In the genomic region with DNA sequence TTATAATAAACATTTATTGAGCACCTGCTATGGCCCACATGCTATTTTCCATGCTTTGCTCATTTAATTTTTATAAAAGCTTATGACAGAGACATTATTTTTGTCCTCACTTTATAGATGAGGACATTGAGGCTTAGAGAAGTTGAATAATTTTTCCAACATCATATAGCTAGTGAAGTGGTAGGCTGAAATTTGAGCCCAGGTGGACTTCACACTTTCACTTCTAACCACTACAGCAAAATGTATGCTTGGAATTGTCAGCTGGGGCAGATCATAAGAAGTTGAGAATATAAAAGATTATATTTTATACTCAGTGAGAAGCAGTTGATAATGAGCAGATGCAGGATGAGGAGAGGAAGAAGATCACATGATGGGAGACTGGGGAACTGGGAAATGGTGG, we compare ENCODE assay signal across 29 cellular contexts.
DNase-seq lines count a peak whose midpoint lies in the region; ATAC-seq, FAIRE-seq and TF ChIP-seq lines count a peak whose summit lies in the region.
"Had no signal": no experiment of that assay in that cellular context is flagged by ENCODE, and none has a peak within 500 bp of the region (broad histone marks: within the 10 kb centered on the region; RNA-seq: fewer than 3 reads in every experiment).

No MANE protein-coding gene starts in this region.

- POLR2A ChIA-PET in HepG2 (lab: Yijun Ruan, JAX) (no interaction called here), K562 (lab: Yijun Ruan, JAX) (interaction anchor here (1.0 kb wide), 1 partner anchor 12 kb away, joined by 3 read pairs; no protein-coding TSS in a partner anchor), HEK293T (lab: Yijun Ruan, JAX) (no interaction called here)

- CTCF ChIA-PET in HepG2 (lab: Yijun Ruan, JAX; ENCODE audit: low intra/inter-chr PET ratio, low total read pairs) (no interaction called here), K562 (lab: Yijun Ruan, JAX; ENCODE audit: low intra/inter-chr PET ratio) (no interaction called here), HEK293T (lab: Yijun Ruan, JAX) (interaction anchor here (0.6 kb wide), 1 partner anchor 121 kb away, joined by 3 read pairs; no protein-coding TSS in a partner anchor)

- H3K4me3 ChIP-seq in HepG2 (replicated peaks in 1 of 3; ENCODE audit: insufficient read depth in 1 of 3, low read depth in 2 of 3, low read length in 3 of 3) (no peak overlapping the region), right lobe of liver (no peak overlapping the region), KMS-11 (IDR thresholded peaks at IDR 0.05; ENCODE audit: insufficient read depth, low read depth, low read length) (no peak overlapping the region), K562 (no peak overlapping the region), smooth muscle cell (no peak overlapping the region)
- H3K4me3 ChIP-seq: MG63, PC-9, SJCRH30 had no signal

- H3K9me3 ChIP-seq in HepG2 (ENCODE audit: low read length) (peaks cover 4% of the 10 kb centered on the region; the same call in 1 of the 2 replicates), right lobe of liver (no peaks in the 10 kb centered on the region), K562 (replicated peaks; ENCODE audit: control insufficient read depth, insufficient read depth, low read depth, low read length) (peaks cover 10% of the 10 kb centered on the region), smooth muscle cell (replicated peaks; ENCODE audit: low read depth) (peaks cover 3% of the 10 kb centered on the region)

- no peak for TF ChIP-seq POLR2A in HepG2 (IDR thresholded peaks at IDR 0.05; ENCODE audit: insufficient read depth in 1 of 2, low read depth in 2 of 2, low read length in 2 of 2)
- TF ChIP-seq POLR2A in right lobe of liver (IDR thresholded peaks at IDR 0.05) = no peak
- no peak for TF ChIP-seq POLR2A in K562 (conservative IDR thresholded peaks at IDR 0.05)

- FAIRE-seq in HepG2 (lab: Jason Lieb, UNC) (no peak), K562 (lab: Jason Lieb, UNC) (no peak)
- FAIRE-seq: A204.1, GM12891 had no signal

- H3K27ac ChIP-seq in HepG2 (ENCODE audit: extremely low read length, insufficient read depth, low read length) = no peak overlapping the region
- H3K27ac ChIP-seq in right lobe of liver = no peak overlapping the region
- no peak overlapping the region for H3K27ac ChIP-seq in KMS-11
- H3K27ac ChIP-seq in K562 (ENCODE audit: extremely low read depth, low read depth, low read length) = peak overlapping the region; percentile 45
- no peak overlapping the region for H3K27ac ChIP-seq in smooth muscle cell (ENCODE audit: low read depth)
- H3K27ac ChIP-seq: PC-9, SJCRH30 had no signal

- H3K27me3 ChIP-seq in HepG2 (ENCODE audit: control insufficient read depth in 1 of 2, insufficient read depth in 2 of 2, low read length in 2 of 2) = no peaks in the 10 kb centered on the region
- H3K27me3 ChIP-seq in right lobe of liver = no peaks in the 10 kb centered on the region
- H3K27me3 ChIP-seq in KMS-11 (ENCODE audit: insufficient read depth, low read depth) = no peaks in the 10 kb centered on the region
- H3K27me3 ChIP-seq in K562 (ENCODE audit: control insufficient read depth in 2 of 2, insufficient read depth in 2 of 2, low read length in 2 of 2) = no peaks in the 10 kb centered on the region
- H3K27me3 ChIP-seq in smooth muscle cell (ENCODE audit: low read depth) = no peaks in the 10 kb centered on the region
- H3K27me3 ChIP-seq: MG63, SJCRH30 had no signal

- H3K9ac ChIP-seq in HepG2 (ENCODE audit: insufficient read depth, low read depth, low read length) (no peak overlapping the region), KMS-11 (no peak overlapping the region), K562 (ENCODE audit: insufficient read depth in 1 of 2, low read depth in 2 of 2, low read length in 2 of 2) (no peak overlapping the region; a peak in 1 of 4 replicates), smooth muscle cell (ENCODE audit: low read depth) (no peak overlapping the region)

- TF ChIP-seq EP300 in HepG2 (IDR thresholded peaks at IDR 0.05; ENCODE audit: low read depth in 2 of 2, low read length in 2 of 2) (no peak), HepG2 (CRISPR knock-in tag; IDR thresholded peaks at IDR 0.05; ENCODE audit: borderline replicate concordance) (no peak), K562 (IDR thresholded peaks at IDR 0.05; ENCODE audit: low read length) (no peak)

- H3K79me2 ChIP-seq in HepG2 (ENCODE audit: insufficient read depth, low read length) (no peaks in the 10 kb centered on the region), KMS-11 (ENCODE audit: insufficient read depth, low read depth) (no peaks in the 10 kb centered on the region), K562 (ENCODE audit: control insufficient read depth, insufficient read depth, low read length) (no peaks in the 10 kb centered on the region), smooth muscle cell (ENCODE audit: low read depth) (no peaks in the 10 kb centered on the region)

- no peaks in the 10 kb centered on the region for H4K20me1 ChIP-seq in HepG2 (ENCODE audit: insufficient read depth, low read length)
- no peaks in the 10 kb centered on the region for H4K20me1 ChIP-seq in KMS-11 (ENCODE audit: insufficient read depth)
- no peaks in the 10 kb centered on the region for H4K20me1 ChIP-seq in K562 (replicated peaks; ENCODE audit: control insufficient read depth, insufficient read depth, low read length)
- H4K20me1 ChIP-seq in smooth muscle cell (ENCODE audit: low read depth) = no peaks in the 10 kb centered on the region

- H3K36me3 ChIP-seq in HepG2 (replicated peaks in 1 of 2; ENCODE audit: control insufficient read depth in 1 of 2, insufficient read depth in 2 of 2, low read length in 2 of 2) (no peaks in the 10 kb centered on the region), right lobe of liver (no peaks in the 10 kb centered on the region), KMS-11 (ENCODE audit: insufficient read depth) (no peaks in the 10 kb centered on the region), K562 (ENCODE audit: control insufficient read depth, insufficient read depth, low read length) (0 out of 3 replicates have a peak, but pooled peaks cover 4% of the 10 kb centered on the region), smooth muscle cell (ENCODE audit: low read depth) (no peaks in the 10 kb centered on the region)
- H3K36me3 ChIP-seq: MG63 had no signal

- peak overlapping the region; percentile 33; the same call in 1 of the 2 replicates for H3K4me2 ChIP-seq in HepG2 (ENCODE audit: low read depth, low read length)
- peak overlapping the region; percentile 25; the same call in 1 of the 2 replicates for H3K4me2 ChIP-seq in KMS-11
- H3K4me2 ChIP-seq in K562 (ENCODE audit: insufficient read depth, low read length) = 0 out of 2 replicates have a peak overlapping the region, but pooled peaks have one; percentile 34
- H3K4me2 ChIP-seq in smooth muscle cell = peak overlapping the region; percentile 81
- H3K4me2 ChIP-seq: PC-9 had no signal

- TF ChIP-seq RAD21 in HepG2 (CRISPR knock-in tag; IDR thresholded peaks at IDR 0.05) (no peak), K562 (CRISPR knock-in tag; conservative IDR thresholded peaks at IDR 0.05 in 1 of 2, IDR thresholded peaks at IDR 0.05 in 1 of 2) (no peak)

- ATAC-seq in HepG2 = peak; percentile 74
- ATAC-seq in right lobe of liver = no peak
- no peak for ATAC-seq in K562
- ATAC-seq in HG03045 (IDR thresholded peaks at IDR 0.05; ENCODE audit: unreplicated experiment) = no peak
- ATAC-seq: Right ventricle myocardium inferior, SK-N-SH treated with all-trans-retinoic acid at 6 μM for 48 hours had no signal

- no peaks in the 10 kb centered on the region for H3K9me1 ChIP-seq in K562 (ENCODE audit: control insufficient read depth, insufficient read depth, low read length)

- peaks cover 59% of the 10 kb centered on the region for H3F3A ChIP-seq in smooth muscle cell (ENCODE audit: low read depth)

- H2AFZ ChIP-seq in HepG2 (ENCODE audit: low read length) = peak overlapping the region; percentile 52
- H2AFZ ChIP-seq in KMS-11 (ENCODE audit: low read depth) = no peak overlapping the region
- H2AFZ ChIP-seq in K562 (ENCODE audit: low read depth, low read length) = peak overlapping the region; percentile 91
- no peak overlapping the region for H2AFZ ChIP-seq in smooth muscle cell (ENCODE audit: low read depth)
- H2AFZ ChIP-seq: PC-9 had no signal

- intact Hi-C loops in HepG2 (cut with micrococcal nuclease; ENCODE audit: unreplicated experiment) = no loop called here
- intact Hi-C loops in right lobe of liver (cut with DNase I) = no loop called here
- intact Hi-C loops in K562 (cut with micrococcal nuclease) = no loop called here

- DNase-seq in HepG2 (ENCODE audit: low spot score) = peak; percentile 16
- no peak for DNase-seq in right lobe of liver
- no peak for DNase-seq in K562 (ENCODE audit: extremely low read depth in 1 of 4, low spot score in 3 of 4)
- DNase-seq in smooth muscle cell (lab: John Stamatoyannopoulos, UW; ENCODE audit: unreplicated experiment) = no peak
- no peak for DNase-seq in COLO668 (lab: John Stamatoyannopoulos, UW; ENCODE audit: unreplicated experiment)
- DNase-seq in HEK293T (ENCODE audit: extremely low spot score) = no peak
- DNase-seq: C1 segment of cervical spinal cord; CD4-positive, alpha-beta memory T cell; DMS 273 treated with DMSO at 0.1 percent for 48 hours; DMS79; EL; GDM1; H7; MG63; NCI-H1105 treated with DMSO at 0.1 percent for 48 hours; NCI-H146; NCI-H1930; NCI-H2107; NCI-H524; NCI-H774; NK-92 treated with Interleukin-12 subunit alpha and Interleukin-12 subunit beta, amount 100 ng/mL, for 24 hours; PC-9; SJCRH30 had no signal

- TF ChIP-seq CTCF in HepG2 (CRISPR knock-in tag; IDR thresholded peaks at IDR 0.05) (no peak), right lobe of liver (IDR thresholded peaks at IDR 0.05) (no peak), KMS-11 (conservative IDR thresholded peaks at IDR 0.05; ENCODE audit: low read depth, low read length) (no peak), K562 (IDR thresholded peaks at IDR 0.05 in 2 of 3, conservative IDR thresholded peaks at IDR 0.05 in 1 of 3; ENCODE audit: insufficient read depth in 2 of 3, low read depth in 1 of 3, low read length in 3 of 3) (no peak), smooth muscle cell (IDR thresholded peaks at IDR 0.05; ENCODE audit: borderline replicate concordance, insufficient read depth, poor library complexity, severe bottlenecking) (no peak)

- in situ Hi-C loops in HepG2 (cut with HindIII; ENCODE audit: extremely low pct_ligation_motif_present, low pct_unique_long_range_greater_than_20kb) (no loop called here), K562 (cut with MboI) (no loop called here)

- BruUV-seq in HepG2 (replicated peaks; lab: Mats Ljungman, UMichigan) (no TSS peak), K562 (replicated peaks; lab: Mats Ljungman, UMichigan) (no TSS peak)

- H3K4me1 ChIP-seq in HepG2 (ENCODE audit: insufficient read depth, low read length) = peaks cover 13% of the 10 kb centered on the region
- no peaks in the 10 kb centered on the region for H3K4me1 ChIP-seq in right lobe of liver
- H3K4me1 ChIP-seq in KMS-11 (ENCODE audit: low read depth, poor library complexity, severe bottlenecking) = peaks cover 10% of the 10 kb centered on the region
- H3K4me1 ChIP-seq in K562 (replicated peaks in 1 of 2; ENCODE audit: control insufficient read depth in 2 of 2, insufficient read depth in 2 of 2, low read length in 2 of 2) = peaks cover 7 to 31% of the 10 kb centered on the region in 2 experiments; a peak in 4 of 5 replicates
- H3K4me1 ChIP-seq in smooth muscle cell (ENCODE audit: low read depth) = peaks cover 46% of the 10 kb centered on the region

TF ChIP-seq in HEK293T, 16 proteins besides CTCF, POLR2A, EP300 and RAD21 (continues in another document):
- TF ChIP-seq BHLHE40 (IDR thresholded peaks at IDR 0.05; ENCODE audit: borderline replicate concordance) (no peak), HDGF (IDR thresholded peaks at IDR 0.05; ENCODE audit: borderline replicate concordance) (no peak)

Comparison
In these comparisons a context has a peak if more than half of its experiments do, and no peak if none do; other contexts are left out.
1. H2AFZ ChIP-seq: peak in HepG2 (single experiment) and K562 (single experiment); none in KMS-11 (single experiment) and smooth muscle cell (single experiment).
2. H3K4me2 ChIP-seq: peak in every context shown above with its lines; median percentile 81 in smooth muscle cell; 34 in K562; 33 in HepG2; 25 in KMS-11.
3. Of the 241 proteins assayed by ChIP-seq in both HepG2 and K562: peak only in HepG2: none; only in K562: TFE3; in both: none; in neither: 240.